ENCODE assay signal across 12 cellular contexts in genomic region chr7:37987732-37988131, GRCh38.
DNase-seq lines count a peak whose midpoint lies in the region; ATAC-seq, FAIRE-seq and TF ChIP-seq lines count a peak whose summit lies in the region.
"Had no signal": no experiment of that assay in that cellular context is flagged by ENCODE, and none has a peak within 500 bp of the region (broad histone marks: within the 10 kb centered on the region; RNA-seq: fewer than 3 reads in every experiment).

No MANE protein-coding gene starts in this region.

- no peak for TF ChIP-seq CTCF in LNCaP clone FGC (IDR thresholded peaks at IDR 0.05; ENCODE audit: control insufficient read depth, extremely low read depth, insufficient read depth)
- no peak for TF ChIP-seq CTCF in astrocyte of the spinal cord (IDR thresholded peaks at IDR 0.05; ENCODE audit: low read depth, low read length)
- TF ChIP-seq CTCF in mucosa of descending colon (IDR thresholded peaks at IDR 0.05) = no peak

- no peaks in the 10 kb centered on the region for H3K9me3 ChIP-seq in mucosa of descending colon
- H3K9me3 ChIP-seq: thoracic aorta had no signal

- ATAC-seq in mucosa of descending colon (peak; percentile 97), HG03196 (IDR thresholded peaks at IDR 0.05; ENCODE audit: unreplicated experiment) (no peak)

- H3K4me3 ChIP-seq in ACC112 (ENCODE audit: low read depth, low read length) (peak overlapping the region; percentile 32), LNCaP clone FGC (ENCODE audit: low read depth, low read length) (no peak overlapping the region), astrocyte of the spinal cord (ENCODE audit: low read depth, low read length) (no peak overlapping the region), mucosa of descending colon (no peak overlapping the region)
- H3K4me3 ChIP-seq: thoracic aorta had no signal

- H3K27ac ChIP-seq in ACC112 (ENCODE audit: low read depth, low read length) = no peak overlapping the region
- H3K27ac ChIP-seq: thoracic aorta had no signal

- intact Hi-C loops in mucosa of descending colon (cut with DNase I, micrococcal nuclease) = no loop called here

- DNase-seq in LNCaP clone FGC (ENCODE audit: low read depth) (peak; percentile 10), astrocyte of the spinal cord (ENCODE audit: low read depth, low spot score) (peak; percentile 82), mucosa of descending colon (peak in 1 of 3 donors; percentile 67), HTR-8/SVneo (ENCODE audit: insufficient read length, low spot score) (no peak), NAMALWA (ENCODE audit: low spot score) (no peak), ACHN (no peak)
- DNase-seq: activated naive CD4-positive, alpha-beta T cell treated with anti-CD3 and anti-CD28 coated beads for 36 hours; NCI-H1930; SHP77 treated with DMSO at 0.1 percent for 48 hours had no signal

- peaks cover 6% of the 10 kb centered on the region for H3K4me1 ChIP-seq in ACC112 (ENCODE audit: control insufficient read depth, insufficient read depth, low read length, unreplicated experiment)
- peaks cover 3% of the 10 kb centered on the region for H3K4me1 ChIP-seq in mucosa of descending colon (ENCODE audit: low read depth)

- H2AFZ ChIP-seq in ACC112 (ENCODE audit: low read length, unreplicated experiment) = peak overlapping the region; percentile 23

- H3K79me2 ChIP-seq in ACC112 (ENCODE audit: control insufficient read depth, insufficient read depth, low read length, unreplicated experiment) = no peaks in the 10 kb centered on the region

- in situ Hi-C loops in astrocyte of the spinal cord (cut with HindIII; ENCODE audit: low sequenced_read_pairs) = no loop called here
- in situ Hi-C loops in ACHN (cut with HindIII; ENCODE audit: low pct_ligation_motif_present, low pct_unique_long_range_greater_than_20kb, low sequenced_read_pairs) = no loop called here

- H3K36me3 ChIP-seq in ACC112 (ENCODE audit: insufficient read depth, low read length) (no peaks in the 10 kb centered on the region), mucosa of descending colon (ENCODE audit: low read depth) (no peaks in the 10 kb centered on the region)
- H3K36me3 ChIP-seq: thoracic aorta had no signal

- no peaks in the 10 kb centered on the region for H3K27me3 ChIP-seq in ACC112 (ENCODE audit: insufficient read depth, low read length)

- no peak for FAIRE-seq in HTR-8/SVneo (lab: Jason Lieb, UNC)

Comparison
In these comparisons a context has a peak if more than half of its experiments do, and no peak if none do; other contexts are left out.
1. DNase-seq: peak in LNCaP clone FGC (single experiment) and astrocyte of the spinal cord (single experiment); none in HTR-8/SVneo (single experiment), NAMALWA (single experiment) and ACHN (single experiment).